ENCODE assay signal across 9 cellular contexts in genomic region chr5:132134384-132134783, GRCh38.
DNase-seq lines count a peak whose midpoint lies in the region; ATAC-seq and TF ChIP-seq lines count a peak whose summit lies in the region.
"Had no signal": no experiment of that assay in that cellular context is flagged by ENCODE, and none has a peak within 500 bp of the region (broad histone marks: within the 10 kb centered on the region; RNA-seq: fewer than 3 reads in every experiment).

No MANE protein-coding gene starts in this region.

- 64 to 82% methylated on average over 5 of the region's 5 CpGs for whole genome bisulfite sequencing in testis, 2 donors

- no peak for TF ChIP-seq POLR2A in testis (IDR thresholded peaks at IDR 0.05)

- intact Hi-C loops in testis (cut with DNase I; ENCODE audit: low total_unique reads): no loop called here

- no peak overlapping the region for H3K27ac ChIP-seq in foreskin keratinocyte
- H3K27ac ChIP-seq in testis: no peak overlapping the region

- POLR2A ChIA-PET in AG04449 (lab: Yijun Ruan, JAX): no interaction called here

- H3K4me1 ChIP-seq in foreskin keratinocyte: peaks cover 22% of the 10 kb centered on the region
- H3K4me1 ChIP-seq in testis: no peaks in the 10 kb centered on the region

- no peaks in the 10 kb centered on the region for H3K9me3 ChIP-seq in testis

- peak; percentile 35 for ATAC-seq in foreskin keratinocyte
- ATAC-seq in GM18502 (IDR thresholded peaks at IDR 0.05; ENCODE audit: poor library complexity, unreplicated experiment): no peak
- no peak for ATAC-seq in GM21717 (IDR thresholded peaks at IDR 0.05; ENCODE audit: unreplicated experiment)

- H3K27me3 ChIP-seq in foreskin keratinocyte (no peaks in the 10 kb centered on the region), testis (no peaks in the 10 kb centered on the region)

- CTCF ChIA-PET in AG04449 (lab: Yijun Ruan, JAX): interaction anchor here (0.8 to 5.6 kb wide), 12 partner anchors 8 to 81 kb away, joined by 3 to 111 read pairs (median 3); partner anchors contain the start of gene CSF2

- H3K4me3 ChIP-seq in AG04449 (ENCODE audit: low read depth, low read length): no peak overlapping the region
- H3K4me3 ChIP-seq in testis: no peak overlapping the region

- DNase-seq in AG04449 (ENCODE audit: low read depth, low spot score) (no peak), RPMI7951 (ENCODE audit: low read depth) (peak; percentile 47), foreskin keratinocyte (peak; percentile 36 to 49), cerebellar nuclear complex (lab: John Stamatoyannopoulos, UW) (no peak), testis (no peak)
- DNase-seq: KG1 had no signal

- TF ChIP-seq CTCF in AG04449 (IDR thresholded peaks at IDR 0.05; ENCODE audit: insufficient read depth, low read length, missing control alignments): peak; percentile 25
- peak; percentile 22; the same call in 1 of the 3 replicates for TF ChIP-seq CTCF in GM12872 (IDR thresholded peaks at IDR 0.05; ENCODE audit: insufficient read depth, low read depth, low read length)
- TF ChIP-seq CTCF in foreskin keratinocyte (conservative IDR thresholded peaks at IDR 0.05): peak; percentile 61
- no peak for TF ChIP-seq CTCF in testis (IDR thresholded peaks at IDR 0.05)

- H3K36me3 ChIP-seq in testis (ENCODE audit: low read depth, missing control alignments): no peaks in the 10 kb centered on the region

Comparison
In these comparisons a context has a peak if more than half of its experiments do, and no peak if none do; other contexts are left out.
1. DNase-seq: peak in RPMI7951 (single experiment) and foreskin keratinocyte (2 of 2); none in AG04449 (single experiment), cerebellar nuclear complex (0 of 2) and testis (single experiment).
2. CTCF ChIP-seq: peak in AG04449 (single experiment), GM12872 (single experiment) and foreskin keratinocyte (single experiment); none in testis (0 of 3).